Comparison of ENCODE assay signal across 11 cellular contexts in the genomic region with DNA sequence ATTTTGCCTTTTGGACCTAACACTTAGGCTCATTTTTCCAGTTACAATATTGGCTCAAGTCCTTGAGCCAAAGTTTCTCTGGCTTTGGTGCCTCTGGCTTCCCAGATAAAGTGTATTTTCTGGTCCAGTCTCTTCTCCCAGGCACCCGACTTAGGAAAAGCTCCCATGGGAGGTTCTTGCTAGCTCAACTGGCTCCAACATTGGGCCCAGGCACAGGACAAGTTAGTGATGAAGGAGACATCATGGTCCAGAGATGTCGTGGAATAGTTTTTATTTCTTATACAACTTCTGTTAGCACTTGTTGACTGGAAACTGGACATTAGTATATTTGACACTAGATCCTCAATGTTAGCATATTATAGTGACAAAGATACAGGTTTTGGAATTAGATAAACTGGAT.
"Had no signal": no experiment of that assay in that cellular context is flagged by ENCODE, and none has a peak within 500 bp of the region (broad histone marks: within the 10 kb centered on the region; RNA-seq: fewer than 3 reads in every experiment).

No MANE protein-coding gene starts in this region.

- H3K4me1 ChIP-seq: foreskin keratinocyte had no signal

- ATAC-seq: effector memory CD8-positive, alpha-beta T cell; foreskin keratinocyte; left ventricle myocardium superior; naive thymus-derived CD8-positive, alpha-beta T cell had no signal

- H3K4me3 ChIP-seq: smooth muscle cell had no signal

- H3K4me2 ChIP-seq: smooth muscle cell had no signal

- H3K27ac ChIP-seq: epithelial cell of prostate, foreskin keratinocyte had no signal

- DNase-seq: effector memory CD8-positive, alpha-beta T cell; foreskin keratinocyte; immature natural killer cell; left ventricle myocardium superior; naive thymus-derived CD8-positive, alpha-beta T cell; posterior cingulate gyrus; stimulated activated CD4-positive, alpha-beta T cell treated with anti-CD3 and anti-CD28 coated beads, Interleukin-2, amount 100 ng/mL, for 48 hours; stimulated activated naive CD4-positive, alpha-beta T cell treated with Interleukin-2 at 50 U/mL for 16 hours had no signal

- FAIRE-seq: keratinocyte had no signal
